ENCODE assay signal across 9 cellular contexts in the genomic region with DNA sequence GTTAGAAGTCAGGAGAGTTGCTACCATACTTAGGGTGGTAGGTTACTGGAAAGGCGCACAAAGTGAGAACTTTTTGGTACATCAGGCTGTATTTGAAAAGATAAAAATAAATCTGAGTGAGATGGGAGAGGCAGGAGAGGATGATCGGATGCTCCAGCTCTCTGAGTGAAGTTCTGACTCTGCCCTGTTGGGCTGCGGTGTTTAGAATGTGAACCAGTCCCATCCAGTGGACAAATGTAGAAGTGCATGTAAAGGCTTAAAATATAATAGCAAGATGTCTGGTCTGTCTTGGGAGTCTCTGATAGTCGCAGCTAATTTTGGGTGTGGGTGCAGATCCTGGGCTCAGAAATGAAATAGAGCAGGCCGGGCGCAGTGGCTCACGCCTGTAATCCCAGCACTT. TPM values are rescaled to one million over a fixed set of nuclear protein-coding genes. Genes with fewer than 3 reads are reported as not detected.
DNase-seq lines count a peak whose midpoint lies in the region; ATAC-seq and TF ChIP-seq lines count a peak whose summit lies in the region.
"Had no signal": no experiment of that assay in that cellular context is flagged by ENCODE, and none has a peak within 500 bp of the region (broad histone marks: within the 10 kb centered on the region; RNA-seq: fewer than 3 reads in every experiment).

No MANE protein-coding gene starts in this region.

- H3K36me3 ChIP-seq in DOHH2 (ENCODE audit: control insufficient read depth, low read length): no peaks in the 10 kb centered on the region

- intact Hi-C loops in Right ventricle myocardium superior (cut with DNase I): no loop called here

- peak; percentile 97 for ATAC-seq in GM19372 (IDR thresholded peaks at IDR 0.05; ENCODE audit: low read depth, unreplicated experiment)
- ATAC-seq in HG03354 (IDR thresholded peaks at IDR 0.05; ENCODE audit: poor library complexity, severe bottlenecking, unreplicated experiment): peak; percentile 99
- ATAC-seq in activated naive CD8-positive, alpha-beta T cell treated with anti-CD3 and anti-CD28 coated beads, Interleukin-2, amount 10 ng/mL, durations not matched to agents 7 days and 5 days (ENCODE audit: low read depth): peak; percentile 94
- peak; percentile 86 for ATAC-seq in Right ventricle myocardium superior (ENCODE audit: poor library complexity)

- peak; percentile 56 for TF ChIP-seq CTCF in DOHH2 (IDR thresholded peaks at IDR 0.05; ENCODE audit: low read depth, low read length, poor library complexity, severe bottlenecking)

- H3K27ac ChIP-seq in DOHH2 (ENCODE audit: low read depth, low read length): no peak overlapping the region
- H3K27ac ChIP-seq: epithelial cell of prostate had no signal

- peak overlapping the region; percentile 47 for H3K4me3 ChIP-seq in DOHH2 (ENCODE audit: low read length)

- peaks cover 7% of the 10 kb centered on the region for H3K4me1 Mint-ChIP-seq in activated naive CD8-positive, alpha-beta T cell treated with anti-CD3 and anti-CD28 coated beads, Interleukin-2, amount 10 ng/mL, durations not matched to agents 7 days and 5 days

- H3K27me3 Mint-ChIP-seq in activated naive CD8-positive, alpha-beta T cell treated with anti-CD3 and anti-CD28 coated beads, Interleukin-2, amount 10 ng/mL, durations not matched to agents 7 days and 5 days: peaks cover 3% of the 10 kb centered on the region

- H3K27ac Mint-ChIP-seq in activated naive CD8-positive, alpha-beta T cell treated with anti-CD3 and anti-CD28 coated beads, Interleukin-2, amount 10 ng/mL, durations not matched to agents 7 days and 5 days: no peak overlapping the region

- no peak overlapping the region for H3K4me3 Mint-ChIP-seq in activated naive CD8-positive, alpha-beta T cell treated with anti-CD3 and anti-CD28 coated beads, Interleukin-2, amount 10 ng/mL, durations not matched to agents 7 days and 5 days

- no peaks in the 10 kb centered on the region for H3F3A ChIP-seq in DOHH2 (ENCODE audit: control insufficient read depth, insufficient read depth)

- POLR2A ChIA-PET in activated naive CD8-positive, alpha-beta T cell treated with anti-CD3 and anti-CD28 coated beads, Interleukin-2, amount 10 ng/mL, durations not matched to agents 7 days and 5 days (lab: Charles Lee): no interaction called here

- H3K4me2 ChIP-seq in DOHH2 (ENCODE audit: low read length): peak overlapping the region; percentile 55

- DNase-seq in NOMO-1 treated with DMSO at 0.1 percent for 48 hours (lab: John Stamatoyannopoulos, UW; ENCODE audit: unreplicated experiment): peak; percentile 86
- no peak for DNase-seq in activated naive CD8-positive, alpha-beta T cell treated with anti-CD3 and anti-CD28 coated beads, Interleukin-2, amount 10 ng/mL, durations not matched to agents 7 days and 5 days
- no peak for DNase-seq in Right ventricle myocardium superior
- peak; percentile 8 for DNase-seq in pulmonary artery endothelial cell (ENCODE audit: low read depth, low spot score)
- DNase-seq in NCI-H128 (lab: John Stamatoyannopoulos, UW; ENCODE audit: unreplicated experiment): no peak

- no peaks in the 10 kb centered on the region for H3K9me3 ChIP-seq in DOHH2 (ENCODE audit: control insufficient read depth, insufficient read depth, low read length)

- H3K27me3 ChIP-seq in DOHH2 (ENCODE audit: control insufficient read depth, low read length): 0 out of 2 replicates have a peak, but pooled peaks cover 5% of the 10 kb centered on the region

- H3K79me2 ChIP-seq in DOHH2 (ENCODE audit: control insufficient read depth, low read length): no peaks in the 10 kb centered on the region

- no peaks in the 10 kb centered on the region for H3K9me2 ChIP-seq in DOHH2 (replicated peaks; ENCODE audit: control insufficient read depth, low read length)

- H4K20me1 ChIP-seq in DOHH2 (ENCODE audit: control insufficient read depth, insufficient read depth, low read depth, low read length): no peaks in the 10 kb centered on the region

- H3K36me3 Mint-ChIP-seq in activated naive CD8-positive, alpha-beta T cell treated with anti-CD3 and anti-CD28 coated beads, Interleukin-2, amount 10 ng/mL, durations not matched to agents 7 days and 5 days: no peaks in the 10 kb centered on the region

- H3K9me3 Mint-ChIP-seq in activated naive CD8-positive, alpha-beta T cell treated with anti-CD3 and anti-CD28 coated beads, Interleukin-2, amount 10 ng/mL, durations not matched to agents 7 days and 5 days: no peaks in the 10 kb centered on the region

- H3K4me1 ChIP-seq in DOHH2 (ENCODE audit: control insufficient read depth, low read length): peaks cover 4% of the 10 kb centered on the region

RNA-seq across cellular contexts. Expression of gene ACKR2, which starts 30.4 kb away (rescaled TPM):
- 1 to 10 TPM; 3.7 to 3.9 TPM for total RNA-seq in activated naive CD8-positive, alpha-beta T cell treated with anti-CD3 and anti-CD28 coated beads, Interleukin-2, amount 10 ng/mL, durations not matched to agents 7 days and 5 days
- total RNA-seq in Right ventricle myocardium superior (0.43 TPM), pulmonary artery endothelial cell (not detected in 2 replicates)

RNA-seq across cellular contexts. Expression of gene HIGD1A, which starts 35.3 kb away (rescaled TPM):
- 10 to 100 TPM; 40.3 to 44.5 TPM for total RNA-seq in activated naive CD8-positive, alpha-beta T cell treated with anti-CD3 and anti-CD28 coated beads, Interleukin-2, amount 10 ng/mL, durations not matched to agents 7 days and 5 days
- total RNA-seq in Right ventricle myocardium superior: 320 TPM
- 139 and 144 TPM in 2 replicates for total RNA-seq in pulmonary artery endothelial cell

RNA-seq across cellular contexts. Expression of gene CYP8B1, which starts 36.1 kb away (rescaled TPM):
- total RNA-seq in activated naive CD8-positive, alpha-beta T cell treated with anti-CD3 and anti-CD28 coated beads, Interleukin-2, amount 10 ng/mL, durations not matched to agents 7 days and 5 days: not detected
- total RNA-seq in Right ventricle myocardium superior (not detected), pulmonary artery endothelial cell (not detected in 2 replicates)

Comparison
In these comparisons a context has a peak if more than half of its experiments do, and no peak if none do; other contexts are left out.
1. DNase-seq: peak in NOMO-1 treated with DMSO at 0.1 percent for 48 hours (single experiment) and pulmonary artery endothelial cell (single experiment); none in activated naive CD8-positive, alpha-beta T cell treated with anti-CD3 and anti-CD28 coated beads, Interleukin-2, amount 10 ng/mL, durations not matched to agents 7 days and 5 days (single experiment), Right ventricle myocardium superior (single experiment) and NCI-H128 (single experiment).
2. Peak in every context shown above with its lines, with median percentiles within 50 percentile points of each other: ATAC-seq.